ENCODE assay signal across 26 cellular contexts in the genomic region with DNA sequence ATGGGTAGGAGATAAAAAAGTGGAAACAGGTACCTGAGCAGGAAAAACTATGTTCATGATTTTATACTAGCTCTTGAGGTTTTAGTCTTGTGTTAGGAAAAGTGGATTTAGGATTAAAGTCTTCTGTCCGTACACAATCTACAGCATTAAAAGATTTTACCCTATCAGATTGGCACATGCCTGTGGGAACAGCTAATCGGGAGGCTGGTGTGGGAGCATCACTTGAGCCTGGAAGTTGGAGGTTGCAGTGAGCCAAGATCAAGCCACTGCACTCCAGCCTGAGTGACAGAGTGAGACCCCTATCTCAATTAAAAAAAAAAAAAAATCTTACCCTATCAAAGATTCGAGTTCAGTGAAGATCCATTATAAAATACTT. TPM values are rescaled to one million over a fixed set of nuclear protein-coding genes. Genes with fewer than 3 reads are reported as not detected.
DNase-seq lines count a peak whose midpoint lies in the region; ATAC-seq and TF ChIP-seq lines count a peak whose summit lies in the region.
"Had no signal": no experiment of that assay in that cellular context is flagged by ENCODE, and none has a peak within 500 bp of the region (broad histone marks: within the 10 kb centered on the region; RNA-seq: fewer than 3 reads in every experiment).

No MANE protein-coding gene starts in this region.

- H2BK15ac ChIP-seq in IMR-90 (ENCODE audit: low read depth, low read length): 0 out of 3 replicates have a peak overlapping the region, but pooled peaks have one; percentile 23

- no TSS peak for BruUV-seq in IMR-90 (replicated peaks; lab: Mats Ljungman, UMichigan)

- 0 out of 2 replicates have a peak overlapping the region, but pooled peaks have one; percentile 15 for H4K5ac ChIP-seq in IMR-90 (ENCODE audit: low read depth, low read length)

- WGBS in IMR-90 (ENCODE audit: extremely low coverage in 2 of 2, insufficient read length in 1 of 2), 2 experiments: no CpG with 5 or more reads among the region's 3 CpGs

- H3K27ac ChIP-seq in AG04450 (ENCODE audit: low read depth, low read length) (peak overlapping the region; percentile 74), IMR-90 (ENCODE audit: insufficient read depth, low read length) (peak overlapping the region; percentile 48; the same call in 1 of the 2 replicates), neutrophil (peak overlapping the region; percentile 64)
- H3K27ac ChIP-seq: body of pancreas, ovary, right atrium auricular region, VCaP had no signal

- no peaks in the 10 kb centered on the region for H3K27me3 ChIP-seq in AG04450 (ENCODE audit: control insufficient read depth, insufficient read depth, low read length)
- H3K27me3 ChIP-seq in IMR-90 (ENCODE audit: control insufficient read depth, insufficient read depth, low read length): no peaks in the 10 kb centered on the region
- H3K27me3 ChIP-seq in neutrophil: no peaks in the 10 kb centered on the region
- H3K27me3 ChIP-seq: body of pancreas, ovary, right atrium auricular region, upper lobe of left lung had no signal

- no peak overlapping the region for H2AFZ ChIP-seq in IMR-90 (replicated peaks; ENCODE audit: low read length, poor library complexity)

- H3K79me1 ChIP-seq in IMR-90 (ENCODE audit: low read depth in 1 of 2, low read length in 2 of 2): 0 out of 4 replicates have a peak, but pooled peaks cover 0 to 2% of the 10 kb centered on the region in 2 experiments

- no peaks in the 10 kb centered on the region for H3K27me3 Mint-ChIP-seq in natural killer cell (ENCODE audit: low read depth in 2 of 2)
- H3K27me3 Mint-ChIP-seq: CD4-positive, alpha-beta T cell had no signal

- peak overlapping the region; percentile 24; the same call in 1 of the 2 replicates for H2BK20ac ChIP-seq in IMR-90 (ENCODE audit: low read depth, low read length)

- CTCF ChIA-PET in AG04450 (lab: Charles Lee) (interaction anchor here (2.9 kb wide), 2 partner anchors 12 to 20 kb away, joined by 13 to 17 read pairs; partner anchors contain the start of gene CRKL), IMR-90 (lab: Yijun Ruan, JAX) (interaction anchor here (0.6 to 2.0 kb wide), 3 partner anchors 12 to 39 kb away, joined by 4 to 9 read pairs (median 7); partner anchors contain the start of gene CRKL)

- H3K18ac ChIP-seq in IMR-90 (ENCODE audit: low read depth, low read length): peak overlapping the region; percentile 67

- H2AK5ac ChIP-seq in IMR-90 (ENCODE audit: low read depth, low read length): no peak overlapping the region

- no peaks in the 10 kb centered on the region for H3K36me3 Mint-ChIP-seq in natural killer cell
- H3K36me3 Mint-ChIP-seq: activated naive CD8-positive, alpha-beta T cell treated with anti-CD3 and anti-CD28 coated beads, Interleukin-2, amount 10 ng/mL, durations not matched to agents 7 days and 5 days; naive B cell had no signal

- H2AK9ac ChIP-seq in IMR-90 (replicated peaks; ENCODE audit: low read depth, low read length, poor library complexity): no peak overlapping the region

- 0 out of 2 replicates have a peak, but pooled peaks cover 10% of the 10 kb centered on the region for H3K9me1 ChIP-seq in IMR-90 (ENCODE audit: insufficient read depth, low read length)

- no peak overlapping the region for H3K9ac ChIP-seq in IMR-90 (ENCODE audit: low read depth, low read length)

- peak overlapping the region in 1 of 2 experiments; percentile 13; a peak in 1 of 4 replicates for H4K8ac ChIP-seq in IMR-90 (ENCODE audit: low read depth in 2 of 2, low read length in 2 of 2)

- no peaks in the 10 kb centered on the region for H3K9me3 ChIP-seq in AG04450 (ENCODE audit: control insufficient read depth, insufficient read depth, low read length)
- no peaks in the 10 kb centered on the region for H3K9me3 ChIP-seq in IMR-90 (ENCODE audit: control insufficient read depth, insufficient read depth, low read length)
- no peaks in the 10 kb centered on the region for H3K9me3 ChIP-seq in neutrophil
- H3K9me3 ChIP-seq: body of pancreas, ovary, right atrium auricular region, upper lobe of left lung had no signal

- dilution Hi-C loops in IMR-90 (cut with HindIII; ENCODE audit: low sequenced_read_pairs, unreplicated experiment): no loop called here

- peak overlapping the region; percentile 48; the same call in 1 of the 2 replicates for H2BK120ac ChIP-seq in IMR-90 (ENCODE audit: low read depth, low read length)

- H3K4me2 ChIP-seq in IMR-90 (ENCODE audit: low read depth, low read length): no peak overlapping the region; the same call in 1 of the 2 replicates

- no peaks in the 10 kb centered on the region for H4K20me1 ChIP-seq in IMR-90 (ENCODE audit: insufficient read depth, low read length)

- no peak overlapping the region for H3K27ac Mint-ChIP-seq in natural killer cell
- H3K27ac Mint-ChIP-seq: activated naive CD8-positive, alpha-beta T cell treated with anti-CD3 and anti-CD28 coated beads, Interleukin-2, amount 10 ng/mL, durations not matched to agents 7 days and 5 days; activated T-helper 2 cell treated with anti-CD3 and anti-CD28 coated beads, Interferon-gamma antibody, Interleukin-2, Interleukin-4, amounts not matched to agents 10 μg/mL and 5 μg/mL and 100 μg/mL, durations not matched to agents 14 hours and 24 hours and 36 hours; CD4-positive, alpha-beta T cell had no signal

- H3K4me1 Mint-ChIP-seq in natural killer cell: peaks cover 2 to 3% of the 10 kb centered on the region in 2 donors
- H3K4me1 Mint-ChIP-seq: naive B cell had no signal

- H3K23ac ChIP-seq in IMR-90 (ENCODE audit: low read depth, low read length): no peak overlapping the region

- ATAC-seq in IMR-90 (ENCODE audit: low read depth): peak; percentile 10; the same call in 1 of the 2 replicates
- ATAC-seq in natural killer cell: no peak
- no peak for ATAC-seq in GM21515 (IDR thresholded peaks at IDR 0.05; ENCODE audit: unreplicated experiment)
- ATAC-seq in GM18873 (IDR thresholded peaks at IDR 0.05; ENCODE audit: low FRiP score, unreplicated experiment): no peak
- ATAC-seq: Panc1 had no signal

- no peak overlapping the region for H3K4me3 Mint-ChIP-seq in natural killer cell
- H3K4me3 Mint-ChIP-seq: activated naive CD8-positive, alpha-beta T cell treated with anti-CD3 and anti-CD28 coated beads, Interleukin-2, amount 10 ng/mL, durations not matched to agents 7 days and 5 days; CD4-positive, alpha-beta T cell; naive B cell had no signal

- intact Hi-C loops in IMR-90 (cut with micrococcal nuclease): no loop called here
- intact Hi-C loops in natural killer cell (cut with micrococcal nuclease): no loop called here

- H3K36me3 ChIP-seq in IMR-90 (ENCODE audit: control insufficient read depth, insufficient read depth, low read length) (no peaks in the 10 kb centered on the region), neutrophil (no peaks in the 10 kb centered on the region)
- H3K36me3 ChIP-seq: ovary, right atrium auricular region, upper lobe of left lung had no signal

- peak overlapping the region; percentile 33 for H2BK5ac ChIP-seq in IMR-90 (ENCODE audit: low read depth, low read length, poor library complexity, severe bottlenecking)

- TF ChIP-seq CTCF in AG04450 (IDR thresholded peaks at IDR 0.05; ENCODE audit: low read depth, low read length) (no peak), IMR-90 (conservative IDR thresholded peaks at IDR 0.05; ENCODE audit: low read depth, low read length) (no peak), epithelial cell of esophagus (IDR thresholded peaks at IDR 0.05; ENCODE audit: insufficient read depth, low read depth, low read length, missing control alignments) (no peak), neutrophil (IDR thresholded peaks at IDR 0.05) (no peak), natural killer cell (IDR thresholded peaks at IDR 0.05) (no peak)

- H3K9me3 Mint-ChIP-seq in natural killer cell: no peaks in the 10 kb centered on the region
- H3K9me3 Mint-ChIP-seq: activated naive CD8-positive, alpha-beta T cell treated with anti-CD3 and anti-CD28 coated beads, Interleukin-2, amount 10 ng/mL, durations not matched to agents 7 days and 5 days; activated T-helper 2 cell treated with anti-CD3 and anti-CD28 coated beads, Interferon-gamma antibody, Interleukin-2, Interleukin-4, amounts not matched to agents 10 μg/mL and 5 μg/mL and 100 μg/mL, durations not matched to agents 14 hours and 24 hours and 36 hours; CD4-positive, alpha-beta T cell; naive B cell had no signal

- peaks cover 10% of the 10 kb centered on the region for H3K4me1 ChIP-seq in IMR-90 (ENCODE audit: control insufficient read depth, insufficient read depth, low read length)
- peaks cover 26% of the 10 kb centered on the region in 2 experiments for H3K4me1 ChIP-seq in neutrophil (ENCODE audit: control insufficient read depth in 1 of 2, insufficient read depth in 1 of 2, low read depth in 1 of 2, low read length in 1 of 2)
- H3K4me1 ChIP-seq: body of pancreas, right atrium auricular region had no signal

- H3K4ac ChIP-seq in IMR-90 (ENCODE audit: low read depth, low read length): peak overlapping the region; percentile 35; the same call in 1 of the 2 replicates

- no peak overlapping the region for H3K4me3 ChIP-seq in AG04450 (ENCODE audit: low read depth, low read length)
- H3K4me3 ChIP-seq in IMR-90 (ENCODE audit: insufficient read depth, low read depth, low read length): no peak overlapping the region
- H3K4me3 ChIP-seq in epithelial cell of esophagus (ENCODE audit: low read length): no peak overlapping the region
- no peak overlapping the region for H3K4me3 ChIP-seq in neutrophil (ENCODE audit: low read depth in 1 of 2, low read length in 1 of 2)
- H3K4me3 ChIP-seq: body of pancreas, ovary, right atrium auricular region, upper lobe of left lung had no signal

- POLR2A ChIA-PET in AG04450 (lab: Yijun Ruan, JAX): interaction anchor here (0.8 kb wide), 1 partner anchor 19 kb away, joined by 4 read pairs; no protein-coding TSS in a partner anchor
- POLR2A ChIA-PET in IMR-90 (lab: Charles Lee; ENCODE audit: unreplicated experiment): no interaction called here

- TF ChIP-seq POLR2A in IMR-90 (IDR thresholded peaks at IDR 0.05; ENCODE audit: low read depth, low read length): no peak

- no peak overlapping the region; the same call in 1 of the 2 replicates for H3K14ac ChIP-seq in IMR-90 (replicated peaks; ENCODE audit: low read depth, low read length)

- H4K91ac ChIP-seq in IMR-90 (ENCODE audit: insufficient read depth, low read depth, low read length): no peak overlapping the region; the same call in 1 of the 2 replicates

- DNase-seq in AG04450 (ENCODE audit: low read depth, low spot score) (no peak), IMR-90 (no peak), epithelial cell of esophagus (ENCODE audit: low read depth) (peak; percentile 63), natural killer cell (no peak), 8988T (no peak)
- DNase-seq: activated CD4-positive, alpha-beta T cell treated with anti-CD3 and anti-CD28 coated beads, Interleukin-2, amount 50 U/mL, for 1 hour; activated naive CD8-positive, alpha-beta T cell treated with anti-CD3 and anti-CD28 coated beads, Interleukin-2, amount 10 ng/mL, durations not matched to agents 7 days and 5 days; CD4-positive, alpha-beta T cell; DMS53; effector CD4-positive, alpha-beta T cell; left cardiac atrium; naive B cell; NCI-H1105; NCI-H2081; stimulated activated CD4-positive, alpha-beta T cell treated with anti-CD3 and anti-CD28 coated beads, Interleukin-15, amount 100 ng/mL, for 24 hours; T-helper 2 cell had no signal

- TF ChIP-seq RAD21 in IMR-90 (IDR thresholded peaks at IDR 0.05; ENCODE audit: low read length): no peak

- in situ Hi-C loops in IMR-90 (cut with MboI; ENCODE audit: low sequenced_read_pairs): no loop called here

- no peak overlapping the region for H3K56ac ChIP-seq in IMR-90 (ENCODE audit: extremely low read depth, insufficient read depth, low read length)

RNA-seq across cellular contexts. Expression of gene CRKL, which starts 12.2 kb away (rescaled TPM):
- polyA plus RNA-seq in AG04450 (2011; rRNA removed): 24.1 and 25.4 TPM in 2 replicates
- polyA minus RNA-seq in AG04450 (2011; rRNA and poly(A)+ RNA removed): 36.2 and 40.1 TPM in 2 replicates
- total RNA-seq in IMR-90 (2012; rRNA removed): 35.5 and 35.8 TPM in 2 replicates
- 18.7 and 20.6 TPM in 2 replicates for polyA plus RNA-seq in IMR-90 (2012; rRNA removed)
- polyA plus RNA-seq in IMR-90 (2012; cell fraction: cytosol; rRNA removed): 10.2 and 12.1 TPM in 2 replicates
- 8.6 and 11.6 TPM in 2 replicates for polyA plus RNA-seq in IMR-90 (2012; cell fraction: nucleus; rRNA removed; ENCODE audit: low replicate concordance)
- total RNA-seq in natural killer cell: 10 to 100 TPM; 50.7 to 71.2 (median 67.4) TPM

RNA-seq across cellular contexts. Expression of gene SNAP29, which starts 46.2 kb away (rescaled TPM):
- polyA plus RNA-seq in AG04450 (2011; rRNA removed) (41.4 and 45.5 TPM in 2 replicates), IMR-90 (2012; rRNA removed) (29.5 and 30.0 TPM in 2 replicates)
- 19.5 and 20.0 TPM in 2 replicates for polyA minus RNA-seq in AG04450 (2011; rRNA and poly(A)+ RNA removed)
- total RNA-seq in IMR-90 (2012; rRNA removed) (10.6 and 12.5 TPM in 2 replicates), natural killer cell (10 to 100 TPM; 35.1 to 40.3 (median 36.8) TPM)
- 11.1 and 11.3 TPM in 2 replicates for polyA plus RNA-seq in IMR-90 (2012; cell fraction: cytosol; rRNA removed)
- 3.2 and 13.2 TPM in 2 replicates for polyA plus RNA-seq in IMR-90 (2012; cell fraction: nucleus; rRNA removed; ENCODE audit: low replicate concordance)

RNA-seq across cellular contexts. Expression of gene PI4KA, which starts 46.4 kb away (rescaled TPM):
- polyA plus RNA-seq in AG04450 (2011; rRNA removed) (27.5 and 35.8 TPM in 2 replicates), IMR-90 (2012; rRNA removed) (35.5 and 39.3 TPM in 2 replicates)
- polyA minus RNA-seq in AG04450 (2011; rRNA and poly(A)+ RNA removed): 48.5 and 59.0 TPM in 2 replicates
- total RNA-seq in IMR-90 (2012; rRNA removed) (16.8 and 18.6 TPM in 2 replicates), natural killer cell (100 to 1,000 TPM; 208 to 233 (median 215) TPM)
- polyA plus RNA-seq in IMR-90 (2012; cell fraction: cytosol; rRNA removed): 20.8 and 29.0 TPM in 2 replicates
- 65.8 and 113 TPM in 2 replicates for polyA plus RNA-seq in IMR-90 (2012; cell fraction: nucleus; rRNA removed; ENCODE audit: low replicate concordance)

Comparison
In these comparisons a context has a peak if more than half of its experiments do, and no peak if none do; other contexts are left out.
1. RNA of gene PI4KA, which starts 46.4 kb away (total RNA-seq): 208 to 233 TPM in natural killer cell; 16.8 to 18.6 TPM in IMR-90; every median in the first group is over 10 times any median in the second.
2. Peak in every context shown above with its lines, with median percentiles within 50 percentile points of each other: H3K27ac ChIP-seq.